ENCODE assay signal across 27 cellular contexts in genomic region chr21:38880578-38880966, GRCh38.
"Had no signal": no experiment of that assay in that cellular context is flagged by ENCODE, and none has a peak within 500 bp of the region (broad histone marks: within the 10 kb centered on the region; RNA-seq: fewer than 3 reads in every experiment).

No MANE protein-coding gene starts in this region.

- H3K9me3 ChIP-seq: mucosa of descending colon, ovary, vagina had no signal

- H3K4me2 ChIP-seq: smooth muscle cell had no signal

- FAIRE-seq: islet of Langerhans, kidney had no signal

- ATAC-seq: left colon; left lung; mucosa of descending colon; naive thymus-derived CD4-positive, alpha-beta T cell; natural killer cell treated with Interleukin-12 subunit alpha and Interleukin-12 subunit beta and Interleukin-15 and Interleukin-18, amount 100 ng/mL, for 72 hours; right cardiac atrium; stimulated activated memory B cell treated with anti-CD40 and anti-IgM and Interleukin-4, amounts not matched to agents 10 μg/mL and 1 μg/mL and 100 μg/mL, for 72 hours; stimulated activated naive CD8-positive, alpha-beta T cell treated with anti-CD3 and anti-CD28 coated beads, Interleukin-15, amount 100 ng/mL, for 72 hours had no signal

- H3K36me3 ChIP-seq: left lung, ovary, tibial nerve, upper lobe of left lung, vagina had no signal

- DNase-seq: hypothalamus; immature natural killer cell; kidney; left colon; left lung; mesendoderm; midbrain; mucosa of descending colon; naive thymus-derived CD4-positive, alpha-beta T cell; ovary; retina; right cardiac atrium; stimulated activated CD4-positive, alpha-beta T cell treated with anti-CD3 and anti-CD28 coated beads, Interleukin-1b, Interleukin-23, amount 100 ng/mL, for 48 hours; stimulated activated CD4-positive, alpha-beta T cell treated with anti-CD3 and anti-CD28 coated beads, Interleukin-2, amount 100 ng/mL, for 48 hours; stimulated activated CD4-positive, alpha-beta T cell treated with anti-CD3 and anti-CD28 coated beads, Interleukin-4, amount 100 ng/mL, for 4 hours; stimulated activated CD8-positive, alpha-beta memory T cell treated with anti-CD3 and anti-CD28 coated beads, Interleukin-4, amount 100 ng/mL, for 48 hours; stimulated activated naive CD4-positive, alpha-beta T cell treated with Interleukin-2 at 50 U/mL for 16 hours; stimulated activated naive CD8-positive, alpha-beta T cell treated with anti-CD3 and anti-CD28 coated beads, Interleukin-15, amount 100 ng/mL, for 72 hours; substantia nigra; upper lobe of left lung had no signal

- H3K4me3 ChIP-seq: left lung, lung, mucosa of descending colon, ovary, smooth muscle cell, tibial nerve, upper lobe of left lung, vagina had no signal

- H3K27me3 ChIP-seq: left lung, ovary, tibial nerve, upper lobe of left lung, vagina had no signal

- H3K27ac ChIP-seq: left lung, ovary, tibial nerve, upper lobe of left lung, vagina had no signal

- H3K4me1 ChIP-seq: tibial nerve, upper lobe of left lung, vagina had no signal
